31 cellular contexts compared by ENCODE assay signal in genomic region chr7:32200593-32200992, GRCh38.
"Had no signal": no experiment of that assay in that cellular context is flagged by ENCODE, and none has a peak within 500 bp of the region (broad histone marks: within the 10 kb centered on the region; RNA-seq: fewer than 3 reads in every experiment).

No MANE protein-coding gene starts in this region.

- H3K27ac ChIP-seq: adrenal gland, body of pancreas, epithelial cell of prostate, foreskin keratinocyte, gastrocnemius medialis, WERI-Rb-1 had no signal

- H3K4me3 Mint-ChIP-seq: activated B cell treated with CpG ODN at 0.5 μM for 24 hours; activated CD8-positive, alpha-beta T cell treated with anti-CD3 and anti-CD28 coated beads for 36 hours; activated naive CD8-positive, alpha-beta T cell; activated naive CD8-positive, alpha-beta T cell treated with anti-CD3 and anti-CD28 coated beads, Interleukin-2, amount 50 U/mL, for 24 hours; activated T-cell treated with anti-CD3 and anti-CD28 coated beads, Interleukin-2, amount 50 U/mL, for 4 hours; activated T-helper 17 cell treated with anti-CD3 and anti-CD28 coated beads, Interleukin-2, amount 50 U/mL, for 72 hours; effector memory CD8-positive, alpha-beta T cell; T-helper 1 cell treated with Interleukin-12 subunit alpha and Interleukin-12 subunit beta and Interleukin-4 antibody, amounts not matched to agents 30 μg/mL and 1 μg/mL, for 36 hours had no signal

- H3K9me3 Mint-ChIP-seq: activated CD8-positive, alpha-beta T cell treated with anti-CD3 and anti-CD28 coated beads for 36 hours; T-helper 1 cell treated with Interleukin-12 subunit alpha and Interleukin-12 subunit beta and Interleukin-4 antibody, amounts not matched to agents 30 μg/mL and 1 μg/mL, for 36 hours had no signal

- H3K27ac Mint-ChIP-seq: activated B cell treated with CpG ODN at 0.5 μM for 24 hours; activated CD8-positive, alpha-beta T cell treated with anti-CD3 and anti-CD28 coated beads for 36 hours; activated naive CD8-positive, alpha-beta T cell; activated naive CD8-positive, alpha-beta T cell treated with anti-CD3 and anti-CD28 coated beads, Interleukin-2, amount 50 U/mL, for 24 hours; activated T-helper 17 cell treated with anti-CD3 and anti-CD28 coated beads, Interleukin-2, amount 50 U/mL, for 72 hours; effector memory CD8-positive, alpha-beta T cell; T-helper 1 cell treated with Interleukin-12 subunit alpha and Interleukin-12 subunit beta and Interleukin-4 antibody, amounts not matched to agents 30 μg/mL and 1 μg/mL, for 36 hours had no signal

- H3K36me3 Mint-ChIP-seq: activated naive CD8-positive, alpha-beta T cell had no signal

- DNase-seq: activated B cell treated with CpG ODN at 0.5 μM for 24 hours; activated CD4-positive, alpha-beta T cell treated with anti-CD3 and anti-CD28 coated beads for 48 hours; activated CD4-positive, alpha-beta T cell treated with anti-CD3 and anti-CD28 coated beads, Interleukin-2, amount 50 U/mL, for 1 hour; activated CD4-positive, alpha-beta T cell treated with anti-CD3 and anti-CD28 coated beads, Interleukin-2, amount 50 U/mL, for 48 hours; activated CD8-positive, alpha-beta memory T cell treated with anti-CD3 and anti-CD28 coated beads for 24 hours; activated CD8-positive, alpha-beta T cell treated with anti-CD3 and anti-CD28 coated beads for 36 hours; activated effector memory CD4-positive, alpha-beta T cell treated with Interleukin-2 at 50 U/mL for 16 hours; activated gamma-delta T cell treated with Interleukin-2 at 50 U/mL for 16 hours; activated naive CD4-positive, alpha-beta T cell treated with anti-CD3 and anti-CD28 coated beads, Interleukin-2, amount 50 U/mL, for 16 hours; activated naive CD4-positive, alpha-beta T cell treated with Interleukin-2 at 50 U/mL for 16 hours; activated naive CD8-positive, alpha-beta T cell treated with anti-CD3 and anti-CD28 coated beads, Interleukin-2, amount 50 U/mL, for 24 hours; activated T-cell treated with anti-CD3 and anti-CD28 coated beads, Interleukin-2, amount 50 U/mL, for 4 hours; adrenal gland; aorta; body of pancreas; caudate nucleus; cortex of kidney; dermis blood vessel endothelial cell; effector CD4-positive, alpha-beta T cell; effector memory CD8-positive, alpha-beta T cell; foreskin keratinocyte; gastrocnemius medialis; hypothalamus; T-helper 9 cell; WERI-Rb-1 had no signal

- H3K36me3 ChIP-seq: adrenal gland, gastrocnemius medialis had no signal

- H3K4me1 Mint-ChIP-seq: activated B cell treated with CpG ODN at 0.5 μM for 24 hours; activated naive CD8-positive, alpha-beta T cell treated with anti-CD3 and anti-CD28 coated beads, Interleukin-2, amount 50 U/mL, for 24 hours; activated T-helper 17 cell treated with anti-CD3 and anti-CD28 coated beads, Interleukin-2, amount 50 U/mL, for 72 hours had no signal

- H3K27me3 Mint-ChIP-seq: activated B cell treated with CpG ODN at 0.5 μM for 24 hours; activated CD8-positive, alpha-beta T cell treated with anti-CD3 and anti-CD28 coated beads for 36 hours; effector memory CD8-positive, alpha-beta T cell had no signal

- ATAC-seq: activated CD4-positive, CD25-positive, alpha-beta regulatory T cell treated with anti-CD3 and anti-CD28 coated beads, Interleukin-2, amount 50 U/mL, for 24 hours; activated CD8-positive, alpha-beta T cell treated with anti-CD3 and anti-CD28 coated beads for 36 hours; activated naive CD8-positive, alpha-beta T cell treated with anti-CD3 and anti-CD28 coated beads, Interleukin-2, amount 50 U/mL, for 24 hours; activated T-cell treated with anti-CD3 and anti-CD28 coated beads, Interleukin-2, amount 50 U/mL, for 4 hours; activated T-helper 17 cell treated with anti-CD3 and anti-CD28 coated beads, Interleukin-2, amount 50 U/mL, for 72 hours; body of pancreas; effector memory CD8-positive, alpha-beta T cell; esophagus mucosa; foreskin keratinocyte; gastrocnemius medialis had no signal

- H3K4me1 ChIP-seq: adrenal gland, body of pancreas, foreskin keratinocyte, gastrocnemius medialis had no signal

- H3K9me3 ChIP-seq: adrenal gland, body of pancreas, gastrocnemius medialis had no signal

- H3K27me3 ChIP-seq: adrenal gland, body of pancreas, foreskin keratinocyte, gastrocnemius medialis had no signal

- H3K4me3 ChIP-seq: adrenal gland, body of pancreas, gastrocnemius medialis had no signal
